Comparison of ENCODE assay signal across 18 cellular contexts in the genomic region with DNA sequence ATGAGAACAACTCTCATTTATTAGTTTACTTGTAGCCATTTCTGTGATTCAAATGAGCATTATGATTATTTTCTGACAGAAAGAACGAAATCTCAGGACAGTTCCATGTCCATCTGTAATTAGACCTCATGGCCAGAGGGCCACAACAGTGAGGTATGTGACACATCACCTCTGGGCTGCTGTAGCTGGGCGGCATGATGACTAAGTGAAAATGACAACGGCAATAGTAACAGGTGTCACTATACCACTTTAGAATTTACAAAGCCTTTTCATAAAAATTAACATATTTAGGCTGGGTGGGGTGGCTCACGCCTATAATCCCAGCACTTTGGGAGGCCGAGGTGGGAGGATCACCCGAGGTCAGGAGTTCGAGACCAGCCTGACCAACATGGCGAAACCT.
DNase-seq lines count a peak whose midpoint lies in the region; ATAC-seq and TF ChIP-seq lines count a peak whose summit lies in the region.
"Had no signal": no experiment of that assay in that cellular context is flagged by ENCODE, and none has a peak within 500 bp of the region (broad histone marks: within the 10 kb centered on the region; RNA-seq: fewer than 3 reads in every experiment).

No MANE protein-coding gene starts in this region.

- peak; percentile 57 for ATAC-seq in esophagus mucosa

- TF ChIP-seq EP300 in tibial nerve (IDR thresholded peaks at IDR 0.05), result no peak

- BruUV-seq in MCF 10A (replicated peaks; lab: Mats Ljungman, UMichigan), result no TSS peak

- no peaks in the 10 kb centered on the region for H3K79me1 ChIP-seq in trophoblast cell (ENCODE audit: low read length)

- no CpG with 5 or more reads among the region's 8 CpGs for WGBS in trophoblast cell (ENCODE audit: extremely low coverage, insufficient coverage, insufficient read length)
- 91 to 98% methylated on average over 8 of the region's 8 CpGs for WGBS in tibial nerve, 2 donors

- H3K9me3 ChIP-seq in breast epithelium (no peaks in the 10 kb centered on the region), trophoblast cell (ENCODE audit: insufficient read depth, low read depth, low read length) (peaks cover 1% of the 10 kb centered on the region), uterus (no peaks in the 10 kb centered on the region), tibial nerve (no peaks in the 10 kb centered on the region)
- H3K9me3 ChIP-seq: BE2C had no signal

- H4K91ac ChIP-seq in trophoblast cell (ENCODE audit: low read depth, low read length), result no peak overlapping the region

- H3K23ac ChIP-seq in trophoblast cell (ENCODE audit: low read length), result no peak overlapping the region

- POLR2A ChIA-PET in MCF 10A (lab: Yijun Ruan, JAX), result no interaction called here

- H3K27ac ChIP-seq in breast epithelium, result no peak overlapping the region
- no peak overlapping the region for H3K27ac ChIP-seq in trophoblast cell (ENCODE audit: low read depth, low read length)
- H3K27ac ChIP-seq in uterus, result peak overlapping the region; percentile 69 to 70
- H3K27ac ChIP-seq in tibial nerve, result no peak overlapping the region
- H3K27ac ChIP-seq: 22Rv1 had no signal

- H3K27me3 Mint-ChIP-seq in MCF 10A (ENCODE audit: insufficient read depth, unreplicated experiment), result no peaks in the 10 kb centered on the region

- H3K18ac ChIP-seq in trophoblast cell (ENCODE audit: low read length), result no peak overlapping the region

- H3K4ac ChIP-seq in trophoblast cell (ENCODE audit: low read depth, low read length), result no peak overlapping the region

- no peak overlapping the region for H2BK5ac ChIP-seq in trophoblast cell (ENCODE audit: low read depth, low read length, poor library complexity)

- H3K4me3 Mint-ChIP-seq in MCF 10A (ENCODE audit: unreplicated experiment), result no peak overlapping the region
- H3K4me3 Mint-ChIP-seq: CD4-positive, alpha-beta memory T cell had no signal

- H3K36me3 Mint-ChIP-seq in MCF 10A (ENCODE audit: insufficient read depth, unreplicated experiment), result no peaks in the 10 kb centered on the region
- H3K36me3 Mint-ChIP-seq: CD4-positive, alpha-beta memory T cell had no signal

- H3K27me3 ChIP-seq in breast epithelium, result no peaks in the 10 kb centered on the region
- H3K27me3 ChIP-seq in trophoblast cell (ENCODE audit: insufficient read depth, low read length), result no peaks in the 10 kb centered on the region
- no peaks in the 10 kb centered on the region for H3K27me3 ChIP-seq in uterus
- H3K27me3 ChIP-seq in tibial nerve, result no peaks in the 10 kb centered on the region
- H3K27me3 ChIP-seq: BE2C had no signal

- H2BK12ac ChIP-seq in trophoblast cell (ENCODE audit: low read length), result no peak overlapping the region

- H2BK120ac ChIP-seq in trophoblast cell (ENCODE audit: insufficient read depth, low read length, poor library complexity), result no peak overlapping the region

- CTCF ChIA-PET in MCF 10A (lab: Yijun Ruan, JAX), result no interaction called here

- no peaks in the 10 kb centered on the region for H3K79me2 ChIP-seq in trophoblast cell (ENCODE audit: control insufficient read depth, insufficient read depth, low read length, poor library complexity)

- H4K8ac ChIP-seq in trophoblast cell (ENCODE audit: low read depth, low read length), result no peak overlapping the region

- H2AFZ ChIP-seq in trophoblast cell (ENCODE audit: insufficient read depth, low read length, poor library complexity), result no peak overlapping the region

- H4K12ac ChIP-seq in trophoblast cell (ENCODE audit: low read depth, low read length), result no peak overlapping the region

- H2AK5ac ChIP-seq in trophoblast cell (ENCODE audit: low read length), result no peak overlapping the region

- no peak overlapping the region for H3K4me2 ChIP-seq in trophoblast cell (ENCODE audit: low read length)

- H3K36me3 ChIP-seq in breast epithelium, result no peaks in the 10 kb centered on the region
- H3K36me3 ChIP-seq in trophoblast cell (ENCODE audit: control insufficient read depth in 1 of 2, insufficient read depth in 2 of 2, low read length in 2 of 2), result peaks cover 12 to 13% of the 10 kb centered on the region in 2 experiments
- no peaks in the 10 kb centered on the region for H3K36me3 ChIP-seq in uterus
- H3K36me3 ChIP-seq in tibial nerve, result no peaks in the 10 kb centered on the region
- H3K36me3 ChIP-seq: BE2C had no signal

- peaks cover 7% of the 10 kb centered on the region for H3K9me3 Mint-ChIP-seq in MCF 10A (ENCODE audit: unreplicated experiment)

- H3K4me3 ChIP-seq in breast epithelium, result no peak overlapping the region
- H3K4me3 ChIP-seq in trophoblast cell (ENCODE audit: low read depth, low read length), result no peak overlapping the region
- H3K4me3 ChIP-seq in uterus, result no peak overlapping the region
- no peak overlapping the region for H3K4me3 ChIP-seq in tibial nerve

- TF ChIP-seq CTCF in MCF 10A (IDR thresholded peaks at IDR 0.05; ENCODE audit: unreplicated experiment) (no peak), breast epithelium (IDR thresholded peaks at IDR 0.05) (no peak), uterus (IDR thresholded peaks at IDR 0.05) (no peak), tibial nerve (IDR thresholded peaks at IDR 0.05) (no peak)

- DNase-seq in MCF 10A (ENCODE audit: unreplicated experiment), result no peak
- DNase-seq in breast epithelium (ENCODE audit: low spot score in 2 of 2), result no peak
- peak; percentile 62 to 80 for DNase-seq in trophoblast cell
- DNase-seq in uterus, result no peak
- DNase-seq in tibial nerve (ENCODE audit: low spot score in 2 of 2), result no peak
- no peak for DNase-seq in GOT3 (lab: John Stamatoyannopoulos, UW)
- DNase-seq in 8988T, result no peak
- DNase-seq: BE2C; CD4-positive, alpha-beta memory T cell; DMS79 treated with DMSO at 0.1 percent for 48 hours; HCEC 1CT; Karpas-422; NCI-H1417; NCI-H1930; NCI-H446; OCI-M1 had no signal

- TF ChIP-seq POLR2A in breast epithelium (IDR thresholded peaks at IDR 0.05), result no peak
- no peak for TF ChIP-seq POLR2A in uterus (IDR thresholded peaks at IDR 0.05)
- no peak for TF ChIP-seq POLR2A in tibial nerve (IDR thresholded peaks at IDR 0.05)

- H3K4me1 Mint-ChIP-seq in MCF 10A (ENCODE audit: insufficient read depth, unreplicated experiment), result peaks cover 41% of the 10 kb centered on the region

- intact Hi-C loops in MCF 10A (cut with micrococcal nuclease), result no loop called here
- intact Hi-C loops in breast epithelium (cut with DNase I; ENCODE audit: low total_unique reads), result no loop called here
- intact Hi-C loops in uterus (cut with DNase I; ENCODE audit: low total_unique reads), result no loop called here

- H3K14ac ChIP-seq in trophoblast cell (ENCODE audit: low read length), result no peak overlapping the region

- H3K4me1 ChIP-seq in breast epithelium, result no peaks in the 10 kb centered on the region
- H3K4me1 ChIP-seq in trophoblast cell (ENCODE audit: control insufficient read depth in 1 of 2, insufficient read depth in 2 of 2, low read length in 2 of 2), result peaks cover 6 to 7% of the 10 kb centered on the region in 2 experiments
- no peaks in the 10 kb centered on the region for H3K4me1 ChIP-seq in uterus
- peaks cover 0 to 6% (median 0%) of the 10 kb centered on the region in 4 donors for H3K4me1 ChIP-seq in tibial nerve
- H3K4me1 ChIP-seq: BE2C had no signal

- no peak overlapping the region for H3K9ac ChIP-seq in trophoblast cell (ENCODE audit: low read length)

- H3K27ac Mint-ChIP-seq in MCF 10A (ENCODE audit: low read depth, unreplicated experiment), result peak overlapping the region; percentile 88
- H3K27ac Mint-ChIP-seq: CD4-positive, alpha-beta memory T cell had no signal

Comparison
In these comparisons a context has a peak if more than half of its experiments do, and no peak if none do; other contexts are left out.
1. DNase-seq: peak in trophoblast cell (2 of 2); none in MCF 10A (single experiment), breast epithelium (0 of 2), uterus (0 of 2), tibial nerve (0 of 2), GOT3 (single experiment) and 8988T (single experiment).
2. H3K27ac ChIP-seq: peak in uterus (2 of 2); none in breast epithelium (0 of 2), trophoblast cell (single experiment) and tibial nerve (0 of 4).